1 cellular context compared by ENCODE assay signal in genomic region chr7:101705327-101705726, GRCh38.
TF ChIP-seq lines count a peak whose summit lies in the region.

No MANE protein-coding gene starts in this region.

TF ChIP-seq in K562, 482 proteins besides CTCF, POLR2A, EP300 and RAD21 (continued from another document):
- TF ChIP-seq PBX2 (CRISPR knock-in tag; IDR thresholded peaks at IDR 0.05; ENCODE audit: low read depth) (no peak), PBX2 (tag; conservative IDR thresholded peaks at IDR 0.05; ENCODE audit: low read depth) (peak; percentile 71), NFIC (IDR thresholded peaks at IDR 0.05) (peak; percentile 76), CEBPB (tag; IDR thresholded peaks at IDR 0.05) (no peak), MEIS2 (IDR thresholded peaks at IDR 0.05; ENCODE audit: partially characterized antibody) (peak; percentile 38), ZFP91 (CRISPR knock-in tag; IDR thresholded peaks at IDR 0.05) (no peak)
